Comparison of ENCODE assay signal across 40 cellular contexts in the genomic region with DNA sequence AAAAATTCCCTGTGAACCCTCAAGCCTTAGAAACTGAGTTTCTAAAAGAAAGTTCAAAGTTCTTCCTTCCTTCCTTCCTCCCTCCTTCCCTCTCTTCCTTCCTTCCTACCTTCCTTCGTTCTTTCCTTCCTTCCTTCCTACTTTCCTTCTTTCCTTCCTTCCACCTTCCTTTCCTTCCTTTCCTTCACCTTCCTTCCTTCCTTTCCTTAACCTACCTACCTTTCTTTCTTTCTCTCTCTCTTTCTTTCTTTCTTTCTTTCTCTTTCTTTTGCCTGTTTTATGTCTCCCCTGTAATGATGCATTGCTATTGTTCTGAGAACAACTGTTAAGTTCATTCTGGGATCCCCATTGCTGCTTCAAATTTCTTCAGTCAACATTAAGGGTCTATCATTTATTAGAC.
"Had no signal": no experiment of that assay in that cellular context is flagged by ENCODE, and none has a peak within 500 bp of the region (broad histone marks: within the 10 kb centered on the region; RNA-seq: fewer than 3 reads in every experiment).

No MANE protein-coding gene starts in this region.

- H3K4me3 ChIP-seq: adrenal gland, ascending aorta, body of pancreas, breast epithelium, cardiac muscle cell had no signal

- H3K36me3 Mint-ChIP-seq: activated naive CD4-positive, alpha-beta T cell treated with anti-CD3 and anti-CD28 coated beads, Interleukin-2, amount 10 ng/mL, durations not matched to agents 7 days and 5 days; activated naive CD4-positive, alpha-beta T cell treated with anti-CD3 and anti-CD28 coated beads, Interleukin-2, amount 50 U/mL, for 72 hours; activated naive CD8-positive, alpha-beta T cell; activated naive CD8-positive, alpha-beta T cell treated with anti-CD3 and anti-CD28 coated beads for 36 hours; activated naive CD8-positive, alpha-beta T cell treated with anti-CD3 and anti-CD28 coated beads, Interleukin-2, amount 10 ng/mL, durations not matched to agents 7 days and 5 days; brain had no signal

- H3K27ac ChIP-seq: adrenal gland, ascending aorta, body of pancreas, brain microvascular endothelial cell, breast epithelium, cardiac muscle cell had no signal

- H3K9me3 Mint-ChIP-seq: activated naive CD4-positive, alpha-beta T cell treated with anti-CD3 and anti-CD28 coated beads for 36 hours; activated naive CD4-positive, alpha-beta T cell treated with anti-CD3 and anti-CD28 coated beads, Interleukin-2, amount 10 ng/mL, durations not matched to agents 7 days and 5 days; activated naive CD8-positive, alpha-beta T cell treated with anti-CD3 and anti-CD28 coated beads for 36 hours; activated naive CD8-positive, alpha-beta T cell treated with anti-CD3 and anti-CD28 coated beads, Interleukin-2, amount 10 ng/mL, durations not matched to agents 7 days and 5 days; activated naive CD8-positive, alpha-beta T cell treated with anti-CD3 and anti-CD28 coated beads, Interleukin-2, amount 50 U/mL, for 24 hours; activated T-cell treated with anti-CD3 and anti-CD28 coated beads, Interleukin-2, amount 50 U/mL, for 24 hours; activated T-cell treated with anti-CD3 and anti-CD28 coated beads, Interleukin-2, amount 50 U/mL, for 4 hours; activated T-cell treated with anti-CD3 and anti-CD28 coated beads, Interleukin-2, amount 50 U/mL, for 72 hours; activated T-helper 1 cell treated with anti-CD3 and anti-CD28 coated beads, Interleukin-12 subunit alpha, Interleukin-12 subunit beta, Interleukin-2, Interleukin-4 antibody, amounts not matched to agents 30 ng/mL and 10 ng/mL and 1 ng/mL, durations not matched to agents 14 hours and 24 hours and 36 hours; activated T-helper 17 cell treated with anti-CD3 and anti-CD28 coated beads, Interleukin-2, amount 50 U/mL, for 72 hours; activated T-helper 2 cell treated with anti-CD3 and anti-CD28 coated beads, Interferon-gamma antibody, Interleukin-2, Interleukin-4, amounts not matched to agents 10 μg/mL and 5 μg/mL and 100 μg/mL, durations not matched to agents 14 hours and 24 hours and 36 hours; brain; central memory CD8-positive, alpha-beta T cell had no signal

- H3K9me3 ChIP-seq: adrenal gland, ascending aorta, body of pancreas, breast epithelium had no signal

- H3K27ac Mint-ChIP-seq: activated naive CD4-positive, alpha-beta T cell treated with anti-CD3 and anti-CD28 coated beads for 36 hours; activated naive CD4-positive, alpha-beta T cell treated with anti-CD3 and anti-CD28 coated beads, Interleukin-2, amount 10 ng/mL, durations not matched to agents 7 days and 5 days; activated naive CD4-positive, alpha-beta T cell treated with anti-CD3 and anti-CD28 coated beads, Interleukin-2, amount 50 U/mL, for 24 hours; activated naive CD4-positive, alpha-beta T cell treated with anti-CD3 and anti-CD28 coated beads, Interleukin-2, amount 50 U/mL, for 72 hours; activated naive CD8-positive, alpha-beta T cell; activated naive CD8-positive, alpha-beta T cell treated with anti-CD3 and anti-CD28 coated beads for 36 hours; activated naive CD8-positive, alpha-beta T cell treated with anti-CD3 and anti-CD28 coated beads, Interleukin-2, amount 10 ng/mL, durations not matched to agents 7 days and 5 days; activated naive CD8-positive, alpha-beta T cell treated with anti-CD3 and anti-CD28 coated beads, Interleukin-2, amount 50 U/mL, for 24 hours; activated T-cell treated with anti-CD3 and anti-CD28 coated beads, Interleukin-2, amount 50 U/mL, for 24 hours; activated T-cell treated with anti-CD3 and anti-CD28 coated beads, Interleukin-2, amount 50 U/mL, for 72 hours; activated T-helper 1 cell treated with anti-CD3 and anti-CD28 coated beads, Interleukin-12 subunit alpha, Interleukin-12 subunit beta, Interleukin-2, Interleukin-4 antibody, amounts not matched to agents 30 ng/mL and 10 ng/mL and 1 ng/mL, durations not matched to agents 14 hours and 24 hours and 36 hours; activated T-helper 17 cell treated with anti-CD3 and anti-CD28 coated beads, Interleukin-2, amount 50 U/mL, for 72 hours; activated T-helper 2 cell treated with anti-CD3 and anti-CD28 coated beads, Interferon-gamma antibody, Interleukin-2, Interleukin-4, amounts not matched to agents 10 μg/mL and 5 μg/mL and 100 μg/mL, durations not matched to agents 14 hours and 24 hours and 36 hours; brain had no signal

- ATAC-seq: activated naive CD4-positive, alpha-beta T cell treated with anti-CD3 and anti-CD28 coated beads, Interleukin-2, amount 50 U/mL, for 72 hours; activated naive CD8-positive, alpha-beta T cell treated with anti-CD3 and anti-CD28 coated beads, Interleukin-2, amount 50 U/mL, for 24 hours; activated T-cell treated with anti-CD3 and anti-CD28 coated beads, Interleukin-2, amount 50 U/mL, for 4 hours; activated T-cell treated with anti-CD3 and anti-CD28 coated beads, Interleukin-2, amount 50 U/mL, for 72 hours; activated T-helper 17 cell treated with anti-CD3 and anti-CD28 coated beads, Interleukin-2, amount 50 U/mL, for 72 hours; body of pancreas had no signal

- FAIRE-seq: astrocyte, bronchial epithelial cell had no signal

- H3K27me3 ChIP-seq: ascending aorta, body of pancreas, brain microvascular endothelial cell had no signal

- H3K4me1 ChIP-seq: ascending aorta, breast epithelium had no signal

- DNase-seq: activated effector memory CD4-positive, alpha-beta T cell treated with anti-CD3 and anti-CD28 coated beads, Interleukin-2, amount 50 U/mL, for 16 hours; activated effector memory CD4-positive, alpha-beta T cell treated with Interleukin-2 at 50 U/mL for 16 hours; activated gamma-delta T cell; activated gamma-delta T cell treated with Interleukin-2 at 50 U/mL for 16 hours; activated naive CD4-positive, alpha-beta T cell; activated naive CD4-positive, alpha-beta T cell treated with anti-CD3 and anti-CD28 coated beads for 36 hours; activated naive CD4-positive, alpha-beta T cell treated with anti-CD3 and anti-CD28 coated beads, Interleukin-2, amount 10 ng/mL, durations not matched to agents 7 days and 5 days; activated naive CD4-positive, alpha-beta T cell treated with anti-CD3 and anti-CD28 coated beads, Interleukin-2, amount 50 U/mL, for 16 hours; activated naive CD4-positive, alpha-beta T cell treated with Interleukin-2 at 50 U/mL for 16 hours; activated naive CD8-positive, alpha-beta T cell treated with anti-CD3 and anti-CD28 coated beads for 36 hours; activated naive CD8-positive, alpha-beta T cell treated with anti-CD3 and anti-CD28 coated beads, Interleukin-2, amount 10 ng/mL, durations not matched to agents 7 days and 5 days; activated naive CD8-positive, alpha-beta T cell treated with anti-CD3 and anti-CD28 coated beads, Interleukin-2, amount 50 U/mL, for 24 hours; activated T-cell treated with anti-CD3 and anti-CD28 coated beads, Interleukin-2, amount 50 U/mL, for 1 hour; activated T-cell treated with anti-CD3 and anti-CD28 coated beads, Interleukin-2, amount 50 U/mL, for 24 hours; activated T-cell treated with anti-CD3 and anti-CD28 coated beads, Interleukin-2, amount 50 U/mL, for 4 hours; activated T-cell treated with anti-CD3 and anti-CD28 coated beads, Interleukin-2, amount 50 U/mL, for 48 hours; activated T-cell treated with anti-CD3 and anti-CD28 coated beads, Interleukin-2, amount 50 U/mL, for 72 hours; adrenal gland; amniotic stem cell; amygdala; anterior cingulate cortex; aorta; body of pancreas; brain microvascular endothelial cell; caudate nucleus; central memory CD4-positive, alpha-beta T cell; cerebellar nuclear complex had no signal

- H3K36me3 ChIP-seq: adrenal gland, ascending aorta, brain microvascular endothelial cell, breast epithelium, cardiac muscle cell had no signal

- H3K4me3 Mint-ChIP-seq: activated naive CD4-positive, alpha-beta T cell treated with anti-CD3 and anti-CD28 coated beads for 36 hours; activated naive CD4-positive, alpha-beta T cell treated with anti-CD3 and anti-CD28 coated beads, Interleukin-2, amount 10 ng/mL, durations not matched to agents 7 days and 5 days; activated naive CD4-positive, alpha-beta T cell treated with anti-CD3 and anti-CD28 coated beads, Interleukin-2, amount 50 U/mL, for 24 hours; activated naive CD8-positive, alpha-beta T cell; activated naive CD8-positive, alpha-beta T cell treated with anti-CD3 and anti-CD28 coated beads for 36 hours; activated naive CD8-positive, alpha-beta T cell treated with anti-CD3 and anti-CD28 coated beads, Interleukin-2, amount 10 ng/mL, durations not matched to agents 7 days and 5 days; activated naive CD8-positive, alpha-beta T cell treated with anti-CD3 and anti-CD28 coated beads, Interleukin-2, amount 50 U/mL, for 24 hours; activated T-cell treated with anti-CD3 and anti-CD28 coated beads, Interleukin-2, amount 50 U/mL, for 24 hours; activated T-cell treated with anti-CD3 and anti-CD28 coated beads, Interleukin-2, amount 50 U/mL, for 4 hours; activated T-cell treated with anti-CD3 and anti-CD28 coated beads, Interleukin-2, amount 50 U/mL, for 72 hours; activated T-helper 1 cell treated with anti-CD3 and anti-CD28 coated beads, Interleukin-12 subunit alpha, Interleukin-12 subunit beta, Interleukin-2, Interleukin-4 antibody, amounts not matched to agents 30 ng/mL and 10 ng/mL and 1 ng/mL, durations not matched to agents 14 hours and 24 hours and 36 hours; activated T-helper 17 cell treated with anti-CD3 and anti-CD28 coated beads, Interleukin-2, amount 50 U/mL, for 72 hours; central memory CD8-positive, alpha-beta T cell had no signal
